In the genomic region with DNA sequence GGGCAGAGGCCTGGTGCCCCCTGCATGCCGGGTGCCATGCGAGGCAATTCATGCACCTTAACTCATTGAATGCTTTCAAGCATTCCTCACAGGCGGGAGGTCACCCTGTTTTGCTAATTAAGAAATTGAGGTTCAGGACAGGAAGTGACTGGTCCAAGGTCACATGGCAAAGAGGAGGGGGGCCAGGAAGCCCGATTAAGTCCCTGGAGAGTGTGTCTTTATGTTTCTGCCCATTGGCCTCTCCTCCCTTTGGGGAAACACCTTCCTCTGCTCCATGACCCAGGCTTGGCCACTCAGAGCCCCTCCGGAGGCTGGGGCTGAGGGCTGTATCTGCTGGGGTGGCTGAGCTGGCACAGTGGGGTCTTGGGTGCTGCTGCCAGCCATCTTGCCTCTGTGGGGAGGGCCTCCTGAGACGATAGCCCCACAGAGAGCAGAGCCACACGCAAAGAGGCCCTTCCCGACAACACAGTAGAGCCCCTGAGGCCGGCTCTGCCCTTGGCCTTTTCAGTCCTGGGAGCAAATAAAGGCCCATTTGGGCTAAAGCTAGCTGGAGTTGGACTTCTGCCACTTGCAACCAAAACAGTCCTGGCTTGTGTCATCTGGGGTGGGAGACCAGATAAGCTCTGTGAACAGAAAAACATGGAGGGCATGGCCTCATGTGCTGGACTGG, we compare ENCODE assay signal across 1 cellular context.
TF ChIP-seq lines count a peak whose summit lies in the region.

No MANE protein-coding gene starts in this region.

TF ChIP-seq in SK-N-SH treated with all-trans-retinoic acid at 6 μM for 48 hours, 23 proteins besides CTCF, POLR2A, EP300 and RAD21 (continued from another document):
- TF ChIP-seq, protein P1, sequence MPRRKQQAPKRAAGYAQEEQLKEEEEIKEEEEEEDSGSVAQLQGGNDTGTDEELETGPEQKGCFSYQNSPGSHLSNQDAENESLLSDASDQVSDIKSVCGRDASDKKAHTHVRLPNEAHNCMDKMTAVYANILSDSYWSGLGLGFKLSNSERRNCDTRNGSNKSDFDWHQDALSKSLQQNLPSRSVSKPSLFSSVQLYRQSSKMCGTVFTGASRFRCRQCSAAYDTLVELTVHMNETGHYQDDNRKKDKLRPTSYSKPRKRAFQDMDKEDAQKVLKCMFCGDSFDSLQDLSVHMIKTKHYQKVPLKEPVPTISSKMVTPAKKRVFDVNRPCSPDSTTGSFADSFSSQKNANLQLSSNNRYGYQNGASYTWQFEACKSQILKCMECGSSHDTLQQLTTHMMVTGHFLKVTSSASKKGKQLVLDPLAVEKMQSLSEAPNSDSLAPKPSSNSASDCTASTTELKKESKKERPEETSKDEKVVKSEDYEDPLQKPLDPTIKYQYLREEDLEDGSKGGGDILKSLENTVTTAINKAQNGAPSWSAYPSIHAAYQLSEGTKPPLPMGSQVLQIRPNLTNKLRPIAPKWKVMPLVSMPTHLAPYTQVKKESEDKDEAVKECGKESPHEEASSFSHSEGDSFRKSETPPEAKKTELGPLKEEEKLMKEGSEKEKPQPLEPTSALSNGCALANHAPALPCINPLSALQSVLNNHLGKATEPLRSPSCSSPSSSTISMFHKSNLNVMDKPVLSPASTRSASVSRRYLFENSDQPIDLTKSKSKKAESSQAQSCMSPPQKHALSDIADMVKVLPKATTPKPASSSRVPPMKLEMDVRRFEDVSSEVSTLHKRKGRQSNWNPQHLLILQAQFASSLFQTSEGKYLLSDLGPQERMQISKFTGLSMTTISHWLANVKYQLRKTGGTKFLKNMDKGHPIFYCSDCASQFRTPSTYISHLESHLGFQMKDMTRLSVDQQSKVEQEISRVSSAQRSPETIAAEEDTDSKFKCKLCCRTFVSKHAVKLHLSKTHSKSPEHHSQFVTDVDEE (CRISPR knock-in tag; IDR thresholded peaks at IDR 0.05): no peak
- TF ChIP-seq ZNF70 (CRISPR knock-in tag; IDR thresholded peaks at IDR 0.05): no peak
- TF ChIP-seq TOX (CRISPR knock-in tag; IDR thresholded peaks at IDR 0.05; ENCODE audit: borderline replicate concordance): no peak
- TF ChIP-seq BACH2 (CRISPR knock-in tag; IDR thresholded peaks at IDR 0.05; ENCODE audit: borderline replicate concordance): no peak
- TF ChIP-seq, protein P2, sequence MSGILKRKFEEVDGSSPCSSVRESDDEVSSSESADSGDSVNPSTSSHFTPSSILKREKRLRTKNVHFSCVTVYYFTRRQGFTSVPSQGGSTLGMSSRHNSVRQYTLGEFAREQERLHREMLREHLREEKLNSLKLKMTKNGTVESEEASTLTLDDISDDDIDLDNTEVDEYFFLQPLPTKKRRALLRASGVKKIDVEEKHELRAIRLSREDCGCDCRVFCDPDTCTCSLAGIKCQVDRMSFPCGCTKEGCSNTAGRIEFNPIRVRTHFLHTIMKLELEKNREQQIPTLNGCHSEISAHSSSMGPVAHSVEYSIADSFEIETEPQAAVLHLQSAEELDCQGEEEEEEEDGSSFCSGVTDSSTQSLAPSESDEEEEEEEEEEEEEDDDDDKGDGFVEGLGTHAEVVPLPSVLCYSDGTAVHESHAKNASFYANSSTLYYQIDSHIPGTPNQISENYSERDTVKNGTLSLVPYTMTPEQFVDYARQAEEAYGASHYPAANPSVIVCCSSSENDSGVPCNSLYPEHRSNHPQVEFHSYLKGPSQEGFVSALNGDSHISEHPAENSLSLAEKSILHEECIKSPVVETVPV (CRISPR knock-in tag; IDR thresholded peaks at IDR 0.05): no peak
- TF ChIP-seq, protein P3, sequence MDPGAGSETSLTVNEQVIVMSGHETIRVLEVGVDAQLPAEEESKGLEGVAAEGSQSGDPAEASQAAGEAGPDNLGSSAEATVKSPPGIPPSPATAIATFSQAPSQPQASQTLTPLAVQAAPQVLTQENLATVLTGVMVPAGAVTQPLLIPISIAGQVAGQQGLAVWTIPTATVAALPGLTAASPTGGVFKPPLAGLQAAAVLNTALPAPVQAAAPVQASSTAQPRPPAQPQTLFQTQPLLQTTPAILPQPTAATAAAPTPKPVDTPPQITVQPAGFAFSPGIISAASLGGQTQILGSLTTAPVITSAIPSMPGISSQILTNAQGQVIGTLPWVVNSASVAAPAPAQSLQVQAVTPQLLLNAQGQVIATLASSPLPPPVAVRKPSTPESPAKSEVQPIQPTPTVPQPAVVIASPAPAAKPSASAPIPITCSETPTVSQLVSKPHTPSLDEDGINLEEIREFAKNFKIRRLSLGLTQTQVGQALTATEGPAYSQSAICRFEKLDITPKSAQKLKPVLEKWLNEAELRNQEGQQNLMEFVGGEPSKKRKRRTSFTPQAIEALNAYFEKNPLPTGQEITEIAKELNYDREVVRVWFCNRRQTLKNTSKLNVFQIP (CRISPR knock-in tag; IDR thresholded peaks at IDR 0.05; ENCODE audit: borderline replicate concordance, low read depth): no peak
- no peak for TF ChIP-seq RARB (CRISPR knock-in tag; IDR thresholded peaks at IDR 0.05)
